8 cellular contexts compared by ENCODE assay signal in the genomic region with DNA sequence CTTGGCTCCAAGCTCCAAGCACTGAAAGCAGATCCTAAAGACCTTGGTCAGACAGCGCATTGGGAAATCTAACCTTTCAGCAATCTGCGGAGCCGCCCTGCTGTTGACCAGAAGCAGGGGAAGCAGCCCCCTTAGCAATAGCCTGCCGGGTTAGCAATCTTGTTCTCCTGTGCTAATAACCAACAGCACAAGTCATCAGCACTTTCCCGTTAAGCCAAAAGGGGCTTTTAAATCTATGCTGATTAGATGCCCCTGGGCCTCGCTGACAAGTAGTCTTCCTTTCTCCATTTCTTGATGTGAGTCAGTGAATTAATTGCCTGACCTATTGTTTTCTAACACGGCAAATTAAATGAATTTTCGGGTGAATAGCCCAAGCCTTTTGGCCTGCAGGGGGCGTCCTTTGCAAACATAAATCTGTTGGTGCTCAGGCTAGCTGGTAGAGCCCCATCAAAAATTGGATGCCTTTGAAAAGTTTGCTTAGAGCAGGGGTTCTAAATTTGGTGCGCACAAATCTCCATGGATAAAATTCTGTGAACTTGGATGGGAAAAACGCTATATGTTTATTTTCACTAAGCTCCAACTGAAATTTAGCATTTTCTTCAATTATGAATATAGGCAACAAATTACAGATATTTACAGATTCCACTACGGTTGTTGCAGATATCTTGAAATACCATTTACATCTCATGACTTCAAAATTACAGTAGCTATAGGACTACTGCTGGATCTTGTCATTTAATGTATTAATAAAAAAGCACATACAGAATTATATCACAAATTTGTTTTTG. TPM values are rescaled to one million over a fixed set of nuclear protein-coding genes. Genes with fewer than 3 reads are reported as not detected.
DNase-seq lines count a peak whose midpoint lies in the region; ATAC-seq lines count a peak whose summit lies in the region.

No MANE protein-coding gene starts in this region.

- H3K4ac ChIP-seq in mesenchymal stem cell (ENCODE audit: low read depth in 1 of 2, low read length in 2 of 2): no peak overlapping the region

- no peak overlapping the region for H2BK15ac ChIP-seq in mesenchymal stem cell (ENCODE audit: low read depth, poor library complexity, severe bottlenecking)

- H2BK12ac ChIP-seq in mesenchymal stem cell (ENCODE audit: low read length in 2 of 2): peak overlapping the region in 1 of 2 experiments; percentile 65

- ATAC-seq in HG02610 (IDR thresholded peaks at IDR 0.05; ENCODE audit: unreplicated experiment) (peak; percentile 23), GM21737 (IDR thresholded peaks at IDR 0.05; ENCODE audit: unreplicated experiment) (no peak)

- H4K91ac ChIP-seq in mesenchymal stem cell (ENCODE audit: low read length): no peak overlapping the region

- H3K23ac ChIP-seq in mesenchymal stem cell (ENCODE audit: low read length in 2 of 2): no peak overlapping the region

- H3K9me3 ChIP-seq in effector memory CD4-positive, alpha-beta T cell (ENCODE audit: control insufficient read depth, low read length): no peaks in the 10 kb centered on the region
- no peaks in the 10 kb centered on the region for H3K9me3 ChIP-seq in mesenchymal stem cell (ENCODE audit: control insufficient read depth, low read length)

- H3K14ac ChIP-seq in mesenchymal stem cell (ENCODE audit: low read length in 2 of 2): no peak overlapping the region

- no peak overlapping the region for H2BK120ac ChIP-seq in mesenchymal stem cell (ENCODE audit: low read depth, low read length)

- no peak overlapping the region for H3K27ac ChIP-seq in effector memory CD4-positive, alpha-beta T cell (ENCODE audit: insufficient read depth, low read length, poor library complexity, severe bottlenecking)
- no peak overlapping the region for H3K27ac ChIP-seq in mesenchymal stem cell (ENCODE audit: low read length, poor library complexity, severe bottlenecking)

- H3K36me3 ChIP-seq in effector memory CD4-positive, alpha-beta T cell (ENCODE audit: control insufficient read depth, insufficient read depth, low read length): no peaks in the 10 kb centered on the region
- no peaks in the 10 kb centered on the region for H3K36me3 ChIP-seq in mesenchymal stem cell (ENCODE audit: control insufficient read depth in 1 of 2, insufficient read depth in 2 of 2, low read depth in 1 of 2, low read length in 2 of 2)

- H3K18ac ChIP-seq in mesenchymal stem cell (ENCODE audit: low read depth in 1 of 2, low read length in 2 of 2): peak overlapping the region in 1 of 2 experiments; percentile 35

- no peak overlapping the region for H2AK5ac ChIP-seq in mesenchymal stem cell (ENCODE audit: low read length, severe bottlenecking)

- H3K4me3 ChIP-seq in effector memory CD4-positive, alpha-beta T cell (ENCODE audit: insufficient read depth, low read depth, low read length, poor library complexity, severe bottlenecking): no peak overlapping the region
- peak overlapping the region in 1 of 2 experiments; percentile 68 for H3K4me3 ChIP-seq in mesenchymal stem cell (ENCODE audit: insufficient read depth in 1 of 2, low read depth in 1 of 2, low read length in 2 of 2)

- H4K8ac ChIP-seq in mesenchymal stem cell (ENCODE audit: low read length): peak overlapping the region; percentile 41

- no peaks in the 10 kb centered on the region for H3K4me1 ChIP-seq in effector memory CD4-positive, alpha-beta T cell (ENCODE audit: control insufficient read depth, insufficient read depth, low read length, poor library complexity, severe bottlenecking)
- peaks cover 4% of the 10 kb centered on the region for H3K4me1 ChIP-seq in mesenchymal stem cell (ENCODE audit: control insufficient read depth, insufficient read depth, low read depth, low read length)

- DNase-seq in EH (ENCODE audit: low read depth): peak; percentile 77
- DNase-seq in NCI-H748 (lab: John Stamatoyannopoulos, UW; ENCODE audit: unreplicated experiment): peak; percentile 84
- peak; percentile 91 to 93 for DNase-seq in activated CD4-positive, alpha-beta T cell treated with anti-CD3 and anti-CD28 coated beads, Interleukin-2, amount 50 U/mL, for 48 hours
- DNase-seq in effector memory CD4-positive, alpha-beta T cell: peak; percentile 50 to 75 (median 59)
- DNase-seq in mesenchymal stem cell: peak; percentile 81
- DNase-seq in stimulated activated CD8-positive, alpha-beta memory T cell treated with anti-CD3 and anti-CD28 coated beads, Interleukin-12 subunit alpha, Interleukin-12 subunit beta, amount 100 ng/mL, for 24 hours (ENCODE audit: extremely low read depth): peak; percentile 64

- peak overlapping the region; percentile 76 for H3K9ac ChIP-seq in mesenchymal stem cell (ENCODE audit: low read length)

- WGBS in mesenchymal stem cell: 13% methylated on average over 10 of the region's 12 CpGs

- peaks cover 2% of the 10 kb centered on the region for H3K79me1 ChIP-seq in mesenchymal stem cell (replicated peaks; ENCODE audit: low read length, poor library complexity, severe bottlenecking)

- peak overlapping the region; percentile 50 for H3K4me2 ChIP-seq in mesenchymal stem cell (ENCODE audit: low read length, poor library complexity, severe bottlenecking)

- no peaks in the 10 kb centered on the region for H3K27me3 ChIP-seq in effector memory CD4-positive, alpha-beta T cell (replicated peaks; ENCODE audit: control insufficient read depth, insufficient read depth, low read length, poor library complexity, severe bottlenecking)
- no peaks in the 10 kb centered on the region for H3K27me3 ChIP-seq in mesenchymal stem cell (ENCODE audit: control insufficient read depth in 1 of 2, insufficient read depth in 1 of 2, low read length in 2 of 2)

- H2AFZ ChIP-seq in mesenchymal stem cell (ENCODE audit: low read depth, low read length): no peak overlapping the region

- H2BK5ac ChIP-seq in mesenchymal stem cell (ENCODE audit: low read depth, low read length, poor library complexity, severe bottlenecking): no peak overlapping the region

RNA-seq across cellular contexts. Expression of gene MAIP1, which starts 24.7 kb away (rescaled TPM):
- polyA plus RNA-seq in mesenchymal stem cell (2013, experiment 1 of 2): 10.8 TPM
- 11.6 TPM for polyA plus RNA-seq in mesenchymal stem cell (2013, experiment 2 of 2)

RNA-seq across cellular contexts. Expression of gene TYW5, which starts 24.7 kb away (rescaled TPM):
- polyA plus RNA-seq in mesenchymal stem cell (2013, experiment 1 of 2): 3.8 TPM
- polyA plus RNA-seq in mesenchymal stem cell (2013, experiment 2 of 2): 3.8 TPM
